10 cellular contexts compared by ENCODE assay signal in genomic region chr1:183957216-183957830, GRCh38.
A peak's percentile ranks its signal among the peaks of the same experiment; 100 is the strongest.
DNase-seq lines count a peak whose midpoint lies in the region; ATAC-seq and TF ChIP-seq lines count a peak whose summit lies in the region.
"Had no signal": no experiment of that assay in that cellular context is flagged by ENCODE, and none has a peak within 500 bp of the region (broad histone marks: within the 10 kb centered on the region; RNA-seq: fewer than 3 reads in every experiment).

No MANE protein-coding gene starts in this region.

- H3K36me3 ChIP-seq in right atrium auricular region = no peaks in the 10 kb centered on the region
- H3K36me3 ChIP-seq in SJSA1 = no peaks in the 10 kb centered on the region; the same call in 1 of the 2 replicates

- TF ChIP-seq CTCF in right atrium auricular region (IDR thresholded peaks at IDR 0.05) = no peak

- H3K27ac ChIP-seq in right atrium auricular region (peak overlapping the region; percentile 46 to 66), SJSA1 (peak overlapping the region; percentile 36)
- H3K27ac ChIP-seq: parathyroid adenoma had no signal

- no peak for ATAC-seq in left ventricle myocardium superior
- ATAC-seq in memory B cell (ENCODE audit: low read depth) = no peak
- no peak for ATAC-seq in HG02970 (IDR thresholded peaks at IDR 0.05; ENCODE audit: low FRiP score, unreplicated experiment)

- no peak for DNase-seq in right atrium auricular region (ENCODE audit: low spot score)
- no peak for DNase-seq in left ventricle myocardium superior
- DNase-seq in SJSA1 (ENCODE audit: low read depth in 1 of 2, low spot score in 2 of 2) = no peak
- no peak for DNase-seq in memory B cell (ENCODE audit: low spot score in 2 of 2)
- DNase-seq in NCI-H1048 (lab: John Stamatoyannopoulos, UW) = no peak
- DNase-seq in NCI-H510A (lab: John Stamatoyannopoulos, UW) = no peak
- no peak for DNase-seq in erythroblast (lab: John Stamatoyannopoulos, UW)

- intact Hi-C loops in left ventricle myocardium superior (cut with micrococcal nuclease) = no loop called here

- H3K4me1 Mint-ChIP-seq in memory B cell = peaks cover 5% of the 10 kb centered on the region

- peaks cover under 1% of the 10 kb centered on the region for H3K27me3 Mint-ChIP-seq in memory B cell
- H3K27me3 Mint-ChIP-seq: activated CD4-positive, alpha-beta memory T cell treated with anti-CD3 and anti-CD28 coated beads, Interleukin-2, amount 10 ng/mL, durations not matched to agents 7 days and 5 days had no signal

- TF ChIP-seq POLR2A in erythroblast (IDR thresholded peaks at IDR 0.05; ENCODE audit: low read length) = no peak

- no peaks in the 10 kb centered on the region for H3K36me3 Mint-ChIP-seq in memory B cell

- H3K9me3 ChIP-seq in right atrium auricular region = no peaks in the 10 kb centered on the region
- no peaks in the 10 kb centered on the region for H3K9me3 ChIP-seq in SJSA1 (replicated peaks)

- peaks cover 0 to 11% of the 10 kb centered on the region in 2 donors for H3K4me1 ChIP-seq in right atrium auricular region
- H3K4me1 ChIP-seq in SJSA1 (replicated peaks) = peaks cover 14% of the 10 kb centered on the region
- H3K4me1 ChIP-seq: parathyroid adenoma had no signal

- H3K27ac Mint-ChIP-seq in memory B cell = peak overlapping the region; percentile 67
- H3K27ac Mint-ChIP-seq: activated CD4-positive, alpha-beta memory T cell treated with anti-CD3 and anti-CD28 coated beads, Interleukin-2, amount 10 ng/mL, durations not matched to agents 7 days and 5 days had no signal

- no peaks in the 10 kb centered on the region for H3K9me3 Mint-ChIP-seq in memory B cell

- H3K27me3 ChIP-seq in right atrium auricular region (no peaks in the 10 kb centered on the region), SJSA1 (replicated peaks) (no peaks in the 10 kb centered on the region)

- no peak overlapping the region for H3K4me3 Mint-ChIP-seq in memory B cell
- H3K4me3 Mint-ChIP-seq: activated CD4-positive, alpha-beta memory T cell treated with anti-CD3 and anti-CD28 coated beads, Interleukin-2, amount 10 ng/mL, durations not matched to agents 7 days and 5 days had no signal

- H3K4me3 ChIP-seq in right atrium auricular region (no peak overlapping the region), SJSA1 (no peak overlapping the region)
